Comparison of ENCODE assay signal across 22 cellular contexts in genomic region chrX:24201216-24201615, GRCh38.
"Had no signal": no experiment of that assay in that cellular context is flagged by ENCODE, and none has a peak within 500 bp of the region (broad histone marks: within the 10 kb centered on the region; RNA-seq: fewer than 3 reads in every experiment).

No MANE protein-coding gene starts in this region.

- DNase-seq: activated CD4-positive, alpha-beta memory T cell treated with anti-CD3 and anti-CD28 coated beads for 36 hours; activated CD4-positive, alpha-beta T cell treated with anti-CD3 and anti-CD28 coated beads for 48 hours; activated effector memory CD4-positive, alpha-beta T cell treated with anti-CD3 and anti-CD28 coated beads, Interleukin-2, amount 50 U/mL, for 16 hours; activated naive CD4-positive, alpha-beta T cell treated with anti-CD3 and anti-CD28 coated beads, Interleukin-2, amount 10 ng/mL, durations not matched to agents 7 days and 5 days; activated naive CD8-positive, alpha-beta T cell treated with anti-CD3 and anti-CD28 coated beads, Interleukin-2, amount 50 U/mL, for 24 hours; effector memory CD4-positive, alpha-beta T cell; glutamatergic neuron; hypothalamus; left ventricle myocardium superior; midbrain; natural killer cell; ovary; sigmoid colon; stimulated activated CD4-positive, alpha-beta T cell treated with anti-CD3 and anti-CD28 coated beads, Interleukin-2, amount 100 ng/mL, for 48 hours; stimulated activated CD8-positive, alpha-beta memory T cell treated with anti-CD3 and anti-CD28 coated beads, Interleukin-4, amount 100 ng/mL, for 48 hours; stimulated activated naive B cell treated with anti-CD40 and anti-IgM and Interleukin-4, amounts not matched to agents 10 μg/mL and 1 μg/mL and 100 μg/mL, for 72 hours; upper lobe of left lung had no signal

- H3K27ac Mint-ChIP-seq: activated naive CD4-positive, alpha-beta T cell treated with anti-CD3 and anti-CD28 coated beads, Interleukin-2, amount 10 ng/mL, durations not matched to agents 7 days and 5 days; T-helper 1 cell treated with Interleukin-12 subunit alpha and Interleukin-12 subunit beta and Interleukin-4 antibody, amounts not matched to agents 30 μg/mL and 1 μg/mL, for 36 hours had no signal

- H3K9me3 Mint-ChIP-seq: activated CD4-positive, alpha-beta memory T cell treated with anti-CD3 and anti-CD28 coated beads for 36 hours; activated naive CD4-positive, alpha-beta T cell treated with anti-CD3 and anti-CD28 coated beads, Interleukin-2, amount 10 ng/mL, durations not matched to agents 7 days and 5 days; activated naive CD8-positive, alpha-beta T cell treated with anti-CD3 and anti-CD28 coated beads, Interleukin-2, amount 50 U/mL, for 24 hours; brain; central memory CD8-positive, alpha-beta T cell; natural killer cell; stimulated activated naive B cell treated with anti-CD40 and anti-IgM and Interleukin-4, amounts not matched to agents 10 μg/mL and 1 μg/mL and 100 μg/mL, for 72 hours; T-helper 1 cell treated with Interleukin-12 subunit alpha and Interleukin-12 subunit beta and Interleukin-4 antibody, amounts not matched to agents 30 μg/mL and 1 μg/mL, for 36 hours had no signal

- H3K4me3 ChIP-seq: esophagus muscularis mucosa, ovary, sigmoid colon, upper lobe of left lung had no signal

- H3K27ac ChIP-seq: ovary, sigmoid colon, upper lobe of left lung had no signal

- H3K9me3 ChIP-seq: esophagus muscularis mucosa, ovary, sigmoid colon, upper lobe of left lung had no signal

- FAIRE-seq: frontal cortex had no signal

- ATAC-seq: activated naive CD8-positive, alpha-beta T cell treated with anti-CD3 and anti-CD28 coated beads, Interleukin-2, amount 50 U/mL, for 24 hours; left ventricle myocardium superior; natural killer cell; stimulated activated naive B cell treated with anti-CD40 and anti-IgM and Interleukin-4, amounts not matched to agents 10 μg/mL and 1 μg/mL and 100 μg/mL, for 72 hours had no signal

- H3K27me3 Mint-ChIP-seq: activated CD4-positive, alpha-beta memory T cell treated with anti-CD3 and anti-CD28 coated beads for 36 hours; activated naive CD4-positive, alpha-beta T cell treated with anti-CD3 and anti-CD28 coated beads, Interleukin-2, amount 10 ng/mL, durations not matched to agents 7 days and 5 days; activated naive CD8-positive, alpha-beta T cell treated with anti-CD3 and anti-CD28 coated beads, Interleukin-2, amount 50 U/mL, for 24 hours; brain; central memory CD8-positive, alpha-beta T cell; stimulated activated naive B cell treated with anti-CD40 and anti-IgM and Interleukin-4, amounts not matched to agents 10 μg/mL and 1 μg/mL and 100 μg/mL, for 72 hours had no signal

- H3K4me3 Mint-ChIP-seq: activated CD4-positive, alpha-beta memory T cell treated with anti-CD3 and anti-CD28 coated beads for 36 hours; activated naive CD4-positive, alpha-beta T cell treated with anti-CD3 and anti-CD28 coated beads, Interleukin-2, amount 10 ng/mL, durations not matched to agents 7 days and 5 days; activated naive CD8-positive, alpha-beta T cell treated with anti-CD3 and anti-CD28 coated beads, Interleukin-2, amount 50 U/mL, for 24 hours; brain; central memory CD8-positive, alpha-beta T cell; natural killer cell; stimulated activated naive B cell treated with anti-CD40 and anti-IgM and Interleukin-4, amounts not matched to agents 10 μg/mL and 1 μg/mL and 100 μg/mL, for 72 hours; T-helper 1 cell treated with Interleukin-12 subunit alpha and Interleukin-12 subunit beta and Interleukin-4 antibody, amounts not matched to agents 30 μg/mL and 1 μg/mL, for 36 hours had no signal

- H3K36me3 ChIP-seq: ovary, sigmoid colon had no signal

- H3K27me3 ChIP-seq: esophagus muscularis mucosa, ovary, sigmoid colon, upper lobe of left lung had no signal

- H3K36me3 Mint-ChIP-seq: natural killer cell had no signal
